11 cellular contexts compared by ENCODE assay signal in the genomic region with DNA sequence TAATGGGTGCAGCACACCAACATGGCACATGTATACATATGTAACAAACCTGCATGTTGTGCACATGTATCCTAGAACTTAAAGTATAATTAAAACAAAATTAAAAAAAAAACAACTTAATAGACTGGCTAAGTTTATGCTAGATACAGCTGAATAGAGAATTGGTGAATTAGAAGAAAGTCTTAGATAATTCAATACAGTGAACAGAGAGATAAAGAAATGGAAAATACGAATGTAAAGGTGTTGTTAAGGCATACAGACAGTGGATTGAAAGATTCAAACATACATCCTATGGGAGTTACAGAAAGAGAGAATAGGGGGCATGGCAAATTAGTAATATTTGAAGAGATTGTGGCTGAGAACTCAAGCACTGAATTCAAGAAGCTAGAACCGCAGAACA.
"Had no signal": no experiment of that assay in that cellular context is flagged by ENCODE, and none has a peak within 500 bp of the region (broad histone marks: within the 10 kb centered on the region; RNA-seq: fewer than 3 reads in every experiment).

No MANE protein-coding gene starts in this region.

- H3K36me3 ChIP-seq: HAP-1 had no signal

- H3K4me3 Mint-ChIP-seq: GM23338, H9, HFFc6 had no signal

- FAIRE-seq: H1, H54 had no signal

- H3K27ac ChIP-seq: GM23248 had no signal

- H3K4me1 ChIP-seq: HAP-1 had no signal

- H3K9ac ChIP-seq: GM23248 had no signal

- H3K4me2 ChIP-seq: GM23338 had no signal

- H3K27ac Mint-ChIP-seq: GM23338, H9, HFFc6 had no signal

- ATAC-seq: GM23338, HCT116 had no signal

- H3K4me3 ChIP-seq: GM23248, GM23338, HAP-1 had no signal

- H2AFZ ChIP-seq: GM23248, GM23338 had no signal

- DNase-seq: GM23248, GOT3, H7, H9, HCEC 1CT, HFFc6 had no signal
